In genomic region chr1:225426395-225427248, GRCh38 we compare ENCODE assay signal across 9 cellular contexts. TPM values are rescaled to one million over a fixed set of nuclear protein-coding genes. Genes with fewer than 3 reads are reported as not detected.
DNase-seq lines count a peak whose midpoint lies in the region; ATAC-seq, FAIRE-seq and TF ChIP-seq lines count a peak whose summit lies in the region.
"Had no signal": no experiment of that assay in that cellular context is flagged by ENCODE, and none has a peak within 500 bp of the region (broad histone marks: within the 10 kb centered on the region; RNA-seq: fewer than 3 reads in every experiment).

No MANE protein-coding gene starts in this region.

- POLR2A ChIA-PET in activated CD4-positive, alpha-beta memory T cell treated with anti-CD3 and anti-CD28 coated beads, Interleukin-2, amount 10 ng/mL, durations not matched to agents 7 days and 5 days (lab: Charles Lee), result interaction anchor here (0.6 to 11.8 kb wide), 26 partner anchors 9 to 981 kb away, joined by 3 to 338 read pairs (median 8); partner anchors contain the start of genes H3-3A, PARP1, PYCR2 and SDE2

- H3K4me3 ChIP-seq in Loucy (ENCODE audit: low read length, poor library complexity, severe bottlenecking) (peak overlapping the region; percentile 85), muscle layer of duodenum (ENCODE audit: low read depth in 1 of 2, low read length in 2 of 2) (peak overlapping the region; percentile 83 to 85)

- H3K9ac ChIP-seq in Loucy (ENCODE audit: low read depth, low read length, poor library complexity, severe bottlenecking), result peak overlapping the region; percentile 83

- H3K4me1 ChIP-seq in Loucy (ENCODE audit: insufficient read depth, low read length, poor library complexity, severe bottlenecking) (peaks cover 51% of the 10 kb centered on the region), muscle layer of duodenum (ENCODE audit: control insufficient read depth in 1 of 2, insufficient read depth in 2 of 2, low read length in 2 of 2) (peaks cover 6 to 38% of the 10 kb centered on the region in 2 donors)

- H3K4me1 Mint-ChIP-seq in activated CD4-positive, alpha-beta memory T cell treated with anti-CD3 and anti-CD28 coated beads, Interleukin-2, amount 10 ng/mL, durations not matched to agents 7 days and 5 days, result peaks cover 65% of the 10 kb centered on the region

- CTCF ChIA-PET in activated CD4-positive, alpha-beta memory T cell treated with anti-CD3 and anti-CD28 coated beads, Interleukin-2, amount 10 ng/mL, durations not matched to agents 7 days and 5 days (lab: Charles Lee), result interaction anchor here (2.7 to 6.8 kb wide), 3 partner anchors 17 to 46 kb away, joined by 17 to 92 read pairs (median 36); no protein-coding TSS in a partner anchor

- peaks cover 39% of the 10 kb centered on the region for H3K36me3 Mint-ChIP-seq in activated CD4-positive, alpha-beta memory T cell treated with anti-CD3 and anti-CD28 coated beads, Interleukin-2, amount 10 ng/mL, durations not matched to agents 7 days and 5 days (ENCODE audit: low read depth)

- FAIRE-seq in urothelium cell line (lab: Jason Lieb, UNC), result no peak
- FAIRE-seq: G401.6 had no signal

- peaks cover 58% of the 10 kb centered on the region for H4K20me1 ChIP-seq in Loucy (ENCODE audit: insufficient read depth, low read length, poor library complexity, severe bottlenecking)

- H3K9me3 Mint-ChIP-seq in activated CD4-positive, alpha-beta memory T cell treated with anti-CD3 and anti-CD28 coated beads, Interleukin-2, amount 10 ng/mL, durations not matched to agents 7 days and 5 days, result no peaks in the 10 kb centered on the region

- H3K36me3 ChIP-seq in Loucy (ENCODE audit: insufficient read depth, low read length), result peaks cover 12% of the 10 kb centered on the region; the same call in 1 of the 2 replicates
- no peaks in the 10 kb centered on the region for H3K36me3 ChIP-seq in muscle layer of duodenum (ENCODE audit: control insufficient read depth in 1 of 2, insufficient read depth in 2 of 2, low read length in 2 of 2)

- peak overlapping the region; percentile 89 for H3K4me3 Mint-ChIP-seq in activated CD4-positive, alpha-beta memory T cell treated with anti-CD3 and anti-CD28 coated beads, Interleukin-2, amount 10 ng/mL, durations not matched to agents 7 days and 5 days

- ATAC-seq in esophagus mucosa, result peak; percentile 14
- no peak for ATAC-seq in GM19395 (IDR thresholded peaks at IDR 0.05; ENCODE audit: unreplicated experiment)

- DNase-seq in NCI-H2081 (lab: John Stamatoyannopoulos, UW) (peak; percentile 37 to 54), NCI-H2081 treated with DMSO at 0.1 percent for 48 hours (lab: John Stamatoyannopoulos, UW) (no peak), urothelium cell line (ENCODE audit: low spot score) (peak; percentile 22)
- peak; percentile 50 for DNase-seq in activated CD4-positive, alpha-beta memory T cell treated with anti-CD3 and anti-CD28 coated beads, Interleukin-2, amount 10 ng/mL, durations not matched to agents 7 days and 5 days

- peak overlapping the region; percentile 69 for H3K27ac Mint-ChIP-seq in activated CD4-positive, alpha-beta memory T cell treated with anti-CD3 and anti-CD28 coated beads, Interleukin-2, amount 10 ng/mL, durations not matched to agents 7 days and 5 days

- peak overlapping the region; percentile 57 for H3K27ac ChIP-seq in muscle layer of duodenum (ENCODE audit: low read length)

- H3K27me3 Mint-ChIP-seq in activated CD4-positive, alpha-beta memory T cell treated with anti-CD3 and anti-CD28 coated beads, Interleukin-2, amount 10 ng/mL, durations not matched to agents 7 days and 5 days, result no peaks in the 10 kb centered on the region

- H3K9me3 ChIP-seq in Loucy (ENCODE audit: insufficient read depth, low read depth, low read length) (no peaks in the 10 kb centered on the region), muscle layer of duodenum (ENCODE audit: control insufficient read depth in 1 of 2, low read length in 2 of 2) (no peaks in the 10 kb centered on the region)

- no peaks in the 10 kb centered on the region for H3K9me2 ChIP-seq in Loucy (replicated peaks; ENCODE audit: low read depth, low read length)

- H3K79me2 ChIP-seq in Loucy (ENCODE audit: insufficient read depth, low read length), result peaks cover 63% of the 10 kb centered on the region

- H2AFZ ChIP-seq in Loucy (ENCODE audit: low read length), result no peak overlapping the region

- H3K4me2 ChIP-seq in Loucy (ENCODE audit: low read depth, low read length, poor library complexity, severe bottlenecking), result peak overlapping the region; percentile 99

- H3K27me3 ChIP-seq in Loucy (ENCODE audit: insufficient read depth, low read length, poor library complexity, severe bottlenecking) (peaks cover 7% of the 10 kb centered on the region), muscle layer of duodenum (ENCODE audit: low read depth, low read length) (no peaks in the 10 kb centered on the region)

- H3F3A ChIP-seq in Loucy (ENCODE audit: low read depth), result peaks cover 5% of the 10 kb centered on the region; the same call in 1 of the 2 replicates

- TF ChIP-seq CTCF in Loucy (conservative IDR thresholded peaks at IDR 0.05; ENCODE audit: low read length), result no peak

RNA-seq across cellular contexts. Expression of gene LBR, which starts 1.2 kb away (rescaled TPM):
- total RNA-seq in activated CD4-positive, alpha-beta memory T cell treated with anti-CD3 and anti-CD28 coated beads, Interleukin-2, amount 10 ng/mL, durations not matched to agents 7 days and 5 days, result 100 to 1,000 TPM; 251 to 259 TPM
- total RNA-seq in esophagus mucosa, result 52.6 TPM
